In genomic region chr22:29971607-29972006, GRCh38 we compare ENCODE assay signal across 20 cellular contexts.
"Had no signal": no experiment of that assay in that cellular context is flagged by ENCODE, and none has a peak within 500 bp of the region (broad histone marks: within the 10 kb centered on the region; RNA-seq: fewer than 3 reads in every experiment).

No MANE protein-coding gene starts in this region.

- DNase-seq: IMR-90, Karpas-422, KG1, MG63, NCI-H1092, NCI-H1105 treated with DMSO at 0.1 percent for 48 hours, NCI-H1417 treated with DMSO at 0.1 percent for 48 hours, NCI-H146, NCI-H1694 treated with DMSO at 0.1 percent for 48 hours, NCI-H1930, NCI-H2081, NCI-H2107, NCI-H2171 treated with DMSO at 0.1 percent for 48 hours, NCI-H524, NCI-H526 treated with DMSO at 0.1 percent for 48 hours, NCI-H774, RPMI8226, SHP77, SK-N-SH, SW 1271 had no signal
